8 cellular contexts compared by ENCODE assay signal in the genomic region with DNA sequence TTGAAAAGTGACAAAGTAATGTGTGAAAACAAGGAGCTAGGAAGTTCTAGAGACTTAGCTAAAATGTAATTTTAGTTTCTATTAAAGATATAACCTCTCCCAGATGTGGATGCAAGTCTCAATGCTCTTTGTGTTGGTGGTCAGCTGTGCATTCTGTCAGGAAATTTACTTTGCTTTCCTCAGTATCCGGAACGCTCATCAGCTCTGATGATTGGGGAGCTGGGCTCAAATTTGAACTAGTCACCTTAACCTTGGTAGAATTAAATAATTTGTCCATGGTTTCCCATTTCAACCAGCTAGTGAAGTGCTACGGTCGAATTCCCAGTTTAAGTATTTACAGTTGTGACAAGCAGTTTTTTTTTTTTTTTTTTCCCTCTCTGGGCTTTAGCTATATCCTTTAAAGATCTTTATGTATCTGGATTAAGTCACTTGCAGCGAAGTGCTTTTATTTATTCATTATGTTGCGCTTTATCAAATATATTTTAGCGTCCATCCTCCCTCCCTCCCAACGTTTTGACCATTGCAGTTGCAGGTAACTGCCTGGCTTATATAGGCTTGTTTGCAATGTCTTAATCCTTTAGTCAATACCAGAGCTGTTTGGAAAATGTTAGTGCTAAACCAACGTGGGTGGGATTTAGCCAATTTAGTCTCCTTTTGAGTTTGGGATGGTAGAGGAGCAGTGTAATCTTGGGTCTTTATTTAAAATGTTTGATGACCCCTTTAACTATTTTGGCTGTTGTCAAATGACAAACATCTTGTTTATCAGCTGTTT. TPM values are rescaled to one million over a fixed set of nuclear protein-coding genes. Genes with fewer than 3 reads are reported as not detected.
DNase-seq lines count a peak whose midpoint lies in the region; ATAC-seq and TF ChIP-seq lines count a peak whose summit lies in the region.

No MANE protein-coding gene starts in this region.

- H2AK9ac ChIP-seq in IMR-90 (replicated peaks; ENCODE audit: low read depth, low read length, poor library complexity), result no peak overlapping the region

- no peak for TF ChIP-seq CTCF in AG04450 (IDR thresholded peaks at IDR 0.05; ENCODE audit: low read depth, low read length)
- TF ChIP-seq CTCF in IMR-90 (conservative IDR thresholded peaks at IDR 0.05; ENCODE audit: low read depth, low read length), result no peak
- no peak for TF ChIP-seq CTCF in cardiac fibroblast (IDR thresholded peaks at IDR 0.05; ENCODE audit: low read depth, low read length)

- intact Hi-C loops in IMR-90 (cut with micrococcal nuclease), result loop anchor here (1.0 to 5.0 kb wide), 3 partner anchors 7 to 117 kb away; no protein-coding TSS in a partner anchor

- H3K9ac ChIP-seq in IMR-90 (ENCODE audit: low read depth, low read length), result peak overlapping the region; percentile 94; the same call in 1 of the 2 replicates

- H3K23ac ChIP-seq in IMR-90 (ENCODE audit: low read depth, low read length), result no peak overlapping the region

- no TSS peak for BruUV-seq in IMR-90 (replicated peaks; lab: Mats Ljungman, UMichigan)

- H3K27me3 ChIP-seq in AG04450 (ENCODE audit: control insufficient read depth, insufficient read depth, low read length) (no peaks in the 10 kb centered on the region), IMR-90 (ENCODE audit: control insufficient read depth, insufficient read depth, low read length) (no peaks in the 10 kb centered on the region)

- no peak overlapping the region for H3K18ac ChIP-seq in IMR-90 (ENCODE audit: low read depth, low read length)

- peaks cover 40% of the 10 kb centered on the region for H4K20me1 ChIP-seq in IMR-90 (ENCODE audit: insufficient read depth, low read length)

- H4K5ac ChIP-seq in IMR-90 (ENCODE audit: low read depth, low read length), result no peak overlapping the region

- H3K9me1 ChIP-seq in IMR-90 (ENCODE audit: insufficient read depth, low read length), result peaks cover 4% of the 10 kb centered on the region; the same call in 1 of the 2 replicates

- H3K36me3 Mint-ChIP-seq in naive B cell, result peaks cover 0 to 14% of the 10 kb centered on the region in 2 donors

- H2BK5ac ChIP-seq in IMR-90 (ENCODE audit: low read depth, low read length, poor library complexity, severe bottlenecking), result no peak overlapping the region

- in situ Hi-C loops in IMR-90 (cut with MboI; ENCODE audit: low sequenced_read_pairs), result no loop called here

- H3K4ac ChIP-seq in IMR-90 (ENCODE audit: low read depth, low read length), result no peak overlapping the region

- H3K27ac Mint-ChIP-seq in naive B cell, result peak overlapping the region in 5 of 6 donors; percentile 30 to 98 (median 95)

- peak overlapping the region; percentile 80 for H3K4me2 ChIP-seq in IMR-90 (ENCODE audit: low read depth, low read length)

- H3K9me3 Mint-ChIP-seq in naive B cell, result peaks cover 0 to 8% (median 0%) of the 10 kb centered on the region in 7 donors

- no peak overlapping the region for H4K8ac ChIP-seq in IMR-90 (ENCODE audit: low read depth in 2 of 2, low read length in 2 of 2)

- H3K27ac ChIP-seq in AG04450 (ENCODE audit: low read depth, low read length) (no peak overlapping the region), IMR-90 (ENCODE audit: insufficient read depth, low read length) (no peak overlapping the region)

- no peaks in the 10 kb centered on the region; a peak in 1 of 4 replicates for H3K79me1 ChIP-seq in IMR-90 (ENCODE audit: low read depth in 1 of 2, low read length in 2 of 2)

- WGBS in IMR-90 (ENCODE audit: extremely low coverage in 2 of 2, insufficient read length in 1 of 2), 2 experiments, result no CpG with 5 or more reads among the region's 9 CpGs

- H2AFZ ChIP-seq in IMR-90 (replicated peaks; ENCODE audit: low read length, poor library complexity), result no peak overlapping the region

- peak overlapping the region; percentile 88 to 100 (median 96) for H3K4me3 Mint-ChIP-seq in naive B cell

- POLR2A ChIA-PET in AG04450 (lab: Yijun Ruan, JAX) (interaction anchor here (1.4 kb wide), 1 partner anchor 169 kb away, joined by 4 read pairs; a partner anchor contains a TSS), IMR-90 (lab: Charles Lee; ENCODE audit: unreplicated experiment) (no interaction called here)

- ATAC-seq in IMR-90 (ENCODE audit: low read depth) (no peak), naive B cell (ENCODE audit: low read depth in 2 of 2) (no peak), HG02973 (IDR thresholded peaks at IDR 0.05; ENCODE audit: unreplicated experiment) (no peak)

- dilution Hi-C loops in IMR-90 (cut with HindIII; ENCODE audit: low sequenced_read_pairs, unreplicated experiment), result no loop called here

- no peak for DNase-seq in AG04450 (ENCODE audit: low read depth, low spot score)
- no peak for DNase-seq in IMR-90
- no peak for DNase-seq in cardiac fibroblast (ENCODE audit: low read depth in 2 of 2)
- DNase-seq in naive B cell, result no peak
- no peak for DNase-seq in HK-2 (ENCODE audit: unreplicated experiment)
- DNase-seq in HUDEP-2 (lab: John Stamatoyannopoulos, UW; ENCODE audit: unreplicated experiment in 76 of 76), result no peak
- DNase-seq in NCI-H345 treated with DMSO at 0.1 percent for 48 hours (lab: John Stamatoyannopoulos, UW; ENCODE audit: unreplicated experiment), result no peak

- no peak overlapping the region for H2BK15ac ChIP-seq in IMR-90 (ENCODE audit: low read depth, low read length)

- TF ChIP-seq RAD21 in IMR-90 (IDR thresholded peaks at IDR 0.05; ENCODE audit: low read length), result no peak

- peak overlapping the region; percentile 91 for H3K4me3 ChIP-seq in AG04450 (ENCODE audit: low read depth, low read length)
- peak overlapping the region; percentile 81 for H3K4me3 ChIP-seq in IMR-90 (ENCODE audit: insufficient read depth, low read depth, low read length)
- H3K4me3 ChIP-seq in cardiac fibroblast (replicated peaks in 1 of 2; ENCODE audit: low read depth in 2 of 2, low read length in 2 of 2), result peak overlapping the region; percentile 80 to 84

- CTCF ChIA-PET in AG04450 (lab: Charles Lee) (interaction anchor here (0.5 to 1.5 kb wide), 2 partner anchors 113 to 117 kb away, joined by 4 read pairs; no protein-coding TSS in a partner anchor), IMR-90 (lab: Yijun Ruan, JAX) (interaction anchor here (1.2 kb wide), 1 partner anchor 15 kb away, joined by 4 read pairs; no protein-coding TSS in a partner anchor)

- H3K56ac ChIP-seq in IMR-90 (ENCODE audit: extremely low read depth, insufficient read depth, low read length), result no peak overlapping the region; the same call in 1 of the 2 replicates

- no peaks in the 10 kb centered on the region for H3K9me3 ChIP-seq in AG04450 (ENCODE audit: control insufficient read depth, insufficient read depth, low read length)
- no peaks in the 10 kb centered on the region for H3K9me3 ChIP-seq in IMR-90 (ENCODE audit: control insufficient read depth, insufficient read depth, low read length)

- H4K91ac ChIP-seq in IMR-90 (ENCODE audit: insufficient read depth, low read depth, low read length), result no peak overlapping the region

- H3K4me1 Mint-ChIP-seq in naive B cell, result peaks cover 16 to 32% (median 16%) of the 10 kb centered on the region in 3 donors

- H2AK5ac ChIP-seq in IMR-90 (ENCODE audit: low read depth, low read length), result no peak overlapping the region

- H3K14ac ChIP-seq in IMR-90 (replicated peaks; ENCODE audit: low read depth, low read length), result no peak overlapping the region

- 0 out of 2 replicates have a peak, but pooled peaks cover 2% of the 10 kb centered on the region for H3K36me3 ChIP-seq in IMR-90 (ENCODE audit: control insufficient read depth, insufficient read depth, low read length)

- H2BK120ac ChIP-seq in IMR-90 (ENCODE audit: low read depth, low read length), result no peak overlapping the region

- H3K27me3 Mint-ChIP-seq in naive B cell, result no peaks in the 10 kb centered on the region

- no peak overlapping the region for H2BK20ac ChIP-seq in IMR-90 (ENCODE audit: low read depth, low read length)

- peaks cover 2% of the 10 kb centered on the region; the same call in 1 of the 2 replicates for H3K4me1 ChIP-seq in IMR-90 (ENCODE audit: control insufficient read depth, insufficient read depth, low read length)

- TF ChIP-seq POLR2A in IMR-90 (IDR thresholded peaks at IDR 0.05; ENCODE audit: low read depth, low read length), result no peak

TF ChIP-seq in IMR-90, 13 proteins besides CTCF, POLR2A, EP300 and RAD21 (continues in another document):
- no peak for TF ChIP-seq MAZ (IDR thresholded peaks at IDR 0.05; ENCODE audit: borderline replicate concordance, low read depth, low read length)
- no peak for TF ChIP-seq RCOR1 (IDR thresholded peaks at IDR 0.05; ENCODE audit: insufficient replicate concordance, low read length)
- no peak for TF ChIP-seq MXI1 (IDR thresholded peaks at IDR 0.05; ENCODE audit: borderline replicate concordance, low read depth, low read length)
- no peak for TF ChIP-seq CEBPB (IDR thresholded peaks at IDR 0.05; ENCODE audit: low read depth, low read length)
- no peak for TF ChIP-seq NFE2L2 (IDR thresholded peaks at IDR 0.05; ENCODE audit: low read depth, low read length)
- TF ChIP-seq RFX5 (IDR thresholded peaks at IDR 0.05; ENCODE audit: low read depth, low read length), result no peak
- TF ChIP-seq, protein P1, sequence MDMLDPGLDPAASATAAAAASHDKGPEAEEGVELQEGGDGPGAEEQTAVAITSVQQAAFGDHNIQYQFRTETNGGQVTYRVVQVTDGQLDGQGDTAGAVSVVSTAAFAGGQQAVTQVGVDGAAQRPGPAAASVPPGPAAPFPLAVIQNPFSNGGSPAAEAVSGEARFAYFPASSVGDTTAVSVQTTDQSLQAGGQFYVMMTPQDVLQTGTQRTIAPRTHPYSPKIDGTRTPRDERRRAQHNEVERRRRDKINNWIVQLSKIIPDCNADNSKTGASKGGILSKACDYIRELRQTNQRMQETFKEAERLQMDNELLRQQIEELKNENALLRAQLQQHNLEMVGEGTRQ (IDR thresholded peaks at IDR 0.05; ENCODE audit: low read depth, low read length), result no peak
- no peak for TF ChIP-seq FOS (IDR thresholded peaks at IDR 0.05; ENCODE audit: low read depth, low read length)
- TF ChIP-seq CHD1 (IDR thresholded peaks at IDR 0.05; ENCODE audit: low read depth, low read length), result no peak
- no peak for TF ChIP-seq BHLHE40 (IDR thresholded peaks at IDR 0.05; ENCODE audit: low read depth, low read length)

RNA-seq across cellular contexts. Expression of a gene that starts 2.1 kb away (rescaled TPM):
- 218 and 252 TPM in 2 replicates for polyA plus RNA-seq in AG04450 (2011; rRNA removed)
- polyA minus RNA-seq in AG04450 (2011; rRNA and poly(A)+ RNA removed), result 204 and 254 TPM in 2 replicates
- 65.0 and 80.7 TPM in 2 replicates for total RNA-seq in IMR-90 (2012; rRNA removed)
- polyA plus RNA-seq in IMR-90 (2012; rRNA removed), result 96.8 and 113 TPM in 2 replicates
- 11.0 and 20.0 TPM in 2 replicates for polyA plus RNA-seq in IMR-90 (2012; cell fraction: cytosol; rRNA removed)
- polyA plus RNA-seq in IMR-90 (2012; cell fraction: nucleus; rRNA removed; ENCODE audit: low replicate concordance), result 296 and 1,795 TPM in 2 replicates
- 10 to 100 TPM; 17.5 to 39.7 (median 29.0) TPM for polyA plus RNA-seq in naive B cell (ENCODE audit: low read depth in 6 of 6)

RNA-seq across cellular contexts. Expression of a gene that starts 43.3 kb away (rescaled TPM):
- 1.2 and 1.5 TPM in 2 replicates for polyA plus RNA-seq in AG04450 (2011; rRNA removed)
- polyA minus RNA-seq in AG04450 (2011; rRNA and poly(A)+ RNA removed), result 1.2 and 1.7 TPM in 2 replicates
- 0.83 and 0.90 TPM in 2 replicates for total RNA-seq in IMR-90 (2012; rRNA removed)
- 0.75 and 1.3 TPM in 2 replicates for polyA plus RNA-seq in IMR-90 (2012; rRNA removed)
- polyA plus RNA-seq in IMR-90 (2012; cell fraction: cytosol; rRNA removed), result 0.25 and 0.29 TPM in 2 replicates
- 2.3 and 9.8 TPM in 2 replicates for polyA plus RNA-seq in IMR-90 (2012; cell fraction: nucleus; rRNA removed; ENCODE audit: low replicate concordance)
- polyA plus RNA-seq in naive B cell (ENCODE audit: low read depth in 6 of 6), result under 1 TPM in 3 of 6 donors, not detected in 3; 0.16 to 0.52 (median 0.19) TPM
